In genomic region chr2:227818569-227819397, GRCh38 we compare ENCODE assay signal across 10 cellular contexts. TPM values are rescaled to one million over a fixed set of nuclear protein-coding genes. Genes with fewer than 3 reads are reported as not detected.
DNase-seq lines count a peak whose midpoint lies in the region; ATAC-seq, FAIRE-seq and TF ChIP-seq lines count a peak whose summit lies in the region.
"Had no signal": no experiment of that assay in that cellular context is flagged by ENCODE, and none has a peak within 500 bp of the region (broad histone marks: within the 10 kb centered on the region; RNA-seq: fewer than 3 reads in every experiment).

No MANE protein-coding gene starts in this region.

- FAIRE-seq in H54 (lab: Jason Lieb, UNC), result no peak
- FAIRE-seq: GM18507 had no signal

- no peaks in the 10 kb centered on the region for H3K36me3 ChIP-seq in esophagus squamous epithelium

- intact Hi-C loops in esophagus squamous epithelium (cut with DNase I), result no loop called here

- no peaks in the 10 kb centered on the region for H3K27me3 ChIP-seq in esophagus squamous epithelium

- TF ChIP-seq POLR2A in H54 (IDR thresholded peaks at IDR 0.05; ENCODE audit: low read depth, low read length) (no peak), esophagus squamous epithelium (IDR thresholded peaks at IDR 0.05) (no peak)

- peaks cover 7 to 28% (median 15%) of the 10 kb centered on the region in 3 donors for H3K4me1 ChIP-seq in esophagus squamous epithelium

- H3K4me3 ChIP-seq in esophagus squamous epithelium, result no peak overlapping the region

- H3K9me3 ChIP-seq in esophagus squamous epithelium, result no peaks in the 10 kb centered on the region

- TF ChIP-seq CTCF in esophagus squamous epithelium (IDR thresholded peaks at IDR 0.05), result no peak

- 40 to 42% methylated on average over 9 to 10 of the region's 10 CpGs for WGBS in esophagus squamous epithelium, 2 donors

- no peak for ATAC-seq in GM21528 (IDR thresholded peaks at IDR 0.05; ENCODE audit: low FRiP score, unreplicated experiment)
- no peak for ATAC-seq in GM19023 (IDR thresholded peaks at IDR 0.05; ENCODE audit: unreplicated experiment)

- H3K27ac ChIP-seq in esophagus squamous epithelium, result peak overlapping the region; percentile 58 to 80 (median 68)

- peak; percentile 44 for DNase-seq in H54 (ENCODE audit: insufficient read length, low spot score)
- peak; percentile 80 for DNase-seq in RPMI7951 (ENCODE audit: low read depth)
- no peak for DNase-seq in esophagus squamous epithelium (lab: John Stamatoyannopoulos, UW)
- DNase-seq in pons (ENCODE audit: low spot score), result peak; percentile 49
- DNase-seq in activated effector memory CD4-positive, alpha-beta T cell treated with Interleukin-2 at 50 U/mL for 16 hours, result no peak
- no peak for DNase-seq in NCI-H187 treated with DMSO at 0.1 percent for 48 hours (lab: John Stamatoyannopoulos, UW)

RNA-seq across cellular contexts. Expression of gene CCL20, which starts 5.1 kb away (rescaled TPM):
- total RNA-seq in RPMI7951 (2014; rRNA removed; shearing (Covaris generic)), result 2.2 and 3.8 TPM in 2 replicates
- total RNA-seq in esophagus squamous epithelium, result 10 to 100 TPM in 2 of 4 donors, 1 to 10 TPM in 2; 1.9 to 57.2 (median 8.5) TPM
- total RNA-seq: skeletal muscle tissue had no signal

RNA-seq across cellular contexts. Expression of gene DAW1, which starts 52.6 kb away (rescaled TPM):
- total RNA-seq in RPMI7951 (2014; rRNA removed; shearing (Covaris generic)), result 0.10 and 0.48 TPM in 2 replicates
- total RNA-seq in esophagus squamous epithelium, result 1 to 10 TPM in 1 of 4 donors, not detected in 3; 1.4 TPM
- total RNA-seq: skeletal muscle tissue had no signal

Comparison
In these comparisons a context has a peak if more than half of its experiments do, and no peak if none do; other contexts are left out.
1. DNase-seq: peak in H54 (single experiment), RPMI7951 (single experiment) and pons (single experiment); none in esophagus squamous epithelium (single experiment), activated effector memory CD4-positive, alpha-beta T cell treated with Interleukin-2 at 50 U/mL for 16 hours (single experiment) and NCI-H187 treated with DMSO at 0.1 percent for 48 hours (single experiment).